8 cellular contexts compared by ENCODE assay signal in the genomic region with DNA sequence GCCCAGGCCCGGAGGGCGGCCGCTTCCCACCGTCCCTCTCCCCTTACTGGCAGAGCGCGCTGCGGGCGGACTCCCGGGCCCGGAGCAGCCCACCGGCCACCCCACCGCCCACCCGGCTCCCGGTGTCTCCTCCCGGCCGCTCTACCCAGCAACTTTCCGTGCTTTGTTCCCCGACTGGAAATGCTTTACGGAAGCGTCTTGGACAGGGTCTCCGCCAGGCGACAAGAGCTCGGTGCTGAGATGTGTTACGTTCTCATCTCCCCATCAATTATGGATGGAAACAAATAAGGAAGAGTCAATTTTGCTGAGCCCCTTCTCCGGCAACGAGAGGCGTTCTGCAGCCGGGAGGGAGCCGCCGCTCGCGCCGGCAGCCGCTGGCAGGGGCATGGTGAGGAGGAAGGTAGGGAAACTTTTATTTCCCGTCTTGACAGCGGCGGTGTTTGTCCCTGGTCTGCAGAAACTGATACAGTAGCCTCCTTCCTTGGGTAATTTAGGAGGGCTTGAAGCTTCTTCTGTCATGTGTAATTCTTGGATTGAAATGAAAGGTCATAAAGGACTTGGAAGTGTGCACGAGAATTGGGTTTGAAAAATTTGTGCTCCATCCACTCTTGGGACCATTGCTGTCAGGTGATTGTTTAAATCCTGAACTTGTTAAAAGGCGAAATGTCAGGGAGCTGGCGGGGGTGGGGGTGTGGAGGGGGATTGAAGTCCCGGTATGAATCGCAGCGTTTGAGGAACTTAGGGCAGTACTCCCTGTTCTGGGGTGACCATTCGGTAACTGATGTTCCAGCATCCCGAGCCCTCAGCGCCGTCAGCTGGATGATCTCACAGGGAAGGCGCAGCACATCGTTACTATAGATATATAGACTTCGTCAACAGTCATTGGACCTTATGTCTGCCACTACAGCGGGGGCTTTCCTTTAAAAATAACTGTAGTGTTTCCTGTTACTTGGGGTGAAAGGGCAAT. TPM values are rescaled to one million over a fixed set of nuclear protein-coding genes. Genes with fewer than 3 reads are reported as not detected.
DNase-seq lines count a peak whose midpoint lies in the region; ATAC-seq and TF ChIP-seq lines count a peak whose summit lies in the region.

No MANE protein-coding gene starts in this region.

- H3K36me3 Mint-ChIP-seq in T-helper 2 cell treated with Interferon-gamma antibody and Interleukin-4, amounts not matched to agents 5 μg/mL and 100 μg/mL, for 36 hours (ENCODE audit: low read depth), result no peaks in the 10 kb centered on the region

- H3K79me2 ChIP-seq in PC-3 (ENCODE audit: low read length), result no peaks in the 10 kb centered on the region

- CTCF ChIA-PET in PC-3 (lab: Charles Lee), result interaction anchor here (0.7 kb wide), 1 partner anchor 501 kb away, joined by 4 read pairs; no protein-coding TSS in a partner anchor

- POLR2A ChIA-PET in PC-3 (lab: Charles Lee; ENCODE audit: unreplicated experiment), result no interaction called here

- no peaks in the 10 kb centered on the region for H3K9me3 ChIP-seq in PC-3 (ENCODE audit: low read length)
- H3K9me3 ChIP-seq in effector memory CD4-positive, alpha-beta T cell (ENCODE audit: control insufficient read depth, low read length), result no peaks in the 10 kb centered on the region

- H3K9ac ChIP-seq in PC-3 (ENCODE audit: low read length), result 0 out of 2 replicates have a peak overlapping the region, but pooled peaks have one; percentile 4

- H3K4me2 ChIP-seq in PC-3 (ENCODE audit: low read length), result peak overlapping the region; percentile 93

- no peaks in the 10 kb centered on the region for H3K27me3 ChIP-seq in PC-3 (ENCODE audit: low read length)
- H3K27me3 ChIP-seq in effector memory CD4-positive, alpha-beta T cell (replicated peaks; ENCODE audit: control insufficient read depth, insufficient read depth, low read length, poor library complexity, severe bottlenecking), result peaks cover 13% of the 10 kb centered on the region

- H3K27me3 Mint-ChIP-seq in T-helper 2 cell treated with Interferon-gamma antibody and Interleukin-4, amounts not matched to agents 5 μg/mL and 100 μg/mL, for 36 hours (ENCODE audit: low read depth), result peaks cover 63% of the 10 kb centered on the region

- no peak overlapping the region for H3K4me3 Mint-ChIP-seq in T-helper 2 cell treated with Interferon-gamma antibody and Interleukin-4, amounts not matched to agents 5 μg/mL and 100 μg/mL, for 36 hours

- TF ChIP-seq CTCF in PC-3 (conservative IDR thresholded peaks at IDR 0.05; ENCODE audit: low read depth, low read length) (no peak), omental fat pad (IDR thresholded peaks at IDR 0.05) (no peak)

- peak overlapping the region; percentile 82 for H3K4me3 ChIP-seq in PC-3 (ENCODE audit: low read length)
- H3K4me3 ChIP-seq in effector memory CD4-positive, alpha-beta T cell (ENCODE audit: insufficient read depth, low read depth, low read length, poor library complexity, severe bottlenecking), result no peak overlapping the region

- no peaks in the 10 kb centered on the region for H3F3A ChIP-seq in PC-3 (ENCODE audit: low read length, unreplicated experiment)

- H3K36me3 ChIP-seq in PC-3 (ENCODE audit: low read depth, low read length), result no peaks in the 10 kb centered on the region
- H3K36me3 ChIP-seq in effector memory CD4-positive, alpha-beta T cell (ENCODE audit: control insufficient read depth, insufficient read depth, low read length), result no peaks in the 10 kb centered on the region

- no TSS peak for BruUV-seq in PC-3 (replicated peaks; lab: Mats Ljungman, UMichigan)

- peaks cover 9% of the 10 kb centered on the region; the same call in 1 of the 2 replicates for H3K4me1 ChIP-seq in PC-3 (ENCODE audit: insufficient read depth, low read length)
- H3K4me1 ChIP-seq in effector memory CD4-positive, alpha-beta T cell (ENCODE audit: control insufficient read depth, insufficient read depth, low read length, poor library complexity, severe bottlenecking), result no peaks in the 10 kb centered on the region

- intact Hi-C loops in PC-3 (cut with micrococcal nuclease), result loop anchor here (1.0 to 10.0 kb wide), 7 partner anchors 94 to 521 kb away; no protein-coding TSS in a partner anchor

- peak; percentile 12 for ATAC-seq in PC-3
- no peak for ATAC-seq in omental fat pad (ENCODE audit: low FRiP score)

- DNase-seq in Ammon's horn (ENCODE audit: low spot score) (peak; percentile 83), PC-3 (peak; percentile 4), foreskin melanocyte (peak; percentile 21), nucleus accumbens (lab: John Stamatoyannopoulos, UW) (peak in 48 of 56 donors; percentile 5 to 86 (median 54)), omental fat pad (ENCODE audit: low spot score) (no peak), COLO829 (ENCODE audit: low spot score) (no peak)
- no peak for DNase-seq in T-helper 2 cell treated with Interferon-gamma antibody and Interleukin-4, amounts not matched to agents 5 μg/mL and 100 μg/mL, for 36 hours (ENCODE audit: low spot score)
- DNase-seq in effector memory CD4-positive, alpha-beta T cell, result no peak

- H3K27ac Mint-ChIP-seq in T-helper 2 cell treated with Interferon-gamma antibody and Interleukin-4, amounts not matched to agents 5 μg/mL and 100 μg/mL, for 36 hours, result no peak overlapping the region

- H3K4me1 Mint-ChIP-seq in T-helper 2 cell treated with Interferon-gamma antibody and Interleukin-4, amounts not matched to agents 5 μg/mL and 100 μg/mL, for 36 hours (ENCODE audit: low read depth), result peaks cover 2% of the 10 kb centered on the region

- H3K27ac ChIP-seq in PC-3 (ENCODE audit: low read length), result no peak overlapping the region
- no peak overlapping the region for H3K27ac ChIP-seq in effector memory CD4-positive, alpha-beta T cell (ENCODE audit: insufficient read depth, low read length, poor library complexity, severe bottlenecking)

- H2AFZ ChIP-seq in PC-3 (ENCODE audit: low read length), result peak overlapping the region; percentile 88

- H3K9me2 ChIP-seq in PC-3 (replicated peaks; ENCODE audit: low read length), result no peaks in the 10 kb centered on the region

- H3K9me3 Mint-ChIP-seq in T-helper 2 cell treated with Interferon-gamma antibody and Interleukin-4, amounts not matched to agents 5 μg/mL and 100 μg/mL, for 36 hours, result no peaks in the 10 kb centered on the region

- H4K20me1 ChIP-seq in PC-3 (ENCODE audit: low read length), result no peaks in the 10 kb centered on the region

RNA-seq across cellular contexts. Expression of gene SEMA6D, which starts 1.5 kb away (rescaled TPM):
- total RNA-seq in PC-3 (2014; rRNA removed) (0.52 and 0.91 TPM in 2 replicates), omental fat pad (10 to 100 TPM in 2 of 4 donors, 1 to 10 TPM in 2; 3.4 to 41.1 (median 10.4) TPM)

Comparison
In these comparisons a context has a peak if more than half of its experiments do, and no peak if none do; other contexts are left out.
1. DNase-seq: peak in Ammon's horn (single experiment), PC-3 (single experiment), foreskin melanocyte (single experiment) and nucleus accumbens (48 of 56); none in omental fat pad (single experiment), T-helper 2 cell treated with Interferon-gamma antibody and Interleukin-4, amounts not matched to agents 5 μg/mL and 100 μg/mL, for 36 hours (single experiment), COLO829 (single experiment) and effector memory CD4-positive, alpha-beta T cell (0 of 3).